ENCODE assay signal across 1 cellular context in genomic region chr4:143335979-143336827, GRCh38.
TF ChIP-seq lines count a peak whose summit lies in the region.

No MANE protein-coding gene starts in this region.

TF ChIP-seq in HepG2, 621 proteins besides CTCF, POLR2A, EP300 and RAD21 (continued from another document and continues in another):
- TF ChIP-seq HES4 (CRISPR knock-in tag; IDR thresholded peaks at IDR 0.05; ENCODE audit: borderline replicate concordance), result no peak
- peak; percentile 55; the same call in 1 of the 2 replicates for TF ChIP-seq FOXC1 (CRISPR knock-in tag; IDR thresholded peaks at IDR 0.05; ENCODE audit: borderline replicate concordance)
- no peak for TF ChIP-seq MEF2D (CRISPR knock-in tag; IDR thresholded peaks at IDR 0.05)
- peak; percentile 59; the same call in 1 of the 2 replicates for TF ChIP-seq SIN3A (IDR thresholded peaks at IDR 0.05; ENCODE audit: borderline replicate concordance, low read depth, low read length)
- no peak for TF ChIP-seq ZNF101 (CRISPR knock-in tag; IDR thresholded peaks at IDR 0.05; ENCODE audit: borderline replicate concordance, low read depth)
- no peak for TF ChIP-seq HNRNPUL1 (IDR thresholded peaks at IDR 0.05; ENCODE audit: low read depth, low read length)
- no peak for TF ChIP-seq ZNF282 (IDR thresholded peaks at IDR 0.05; ENCODE audit: partially characterized antibody)
- no peak for TF ChIP-seq BCLAF1 (IDR thresholded peaks at IDR 0.05)
- TF ChIP-seq, protein P1, sequence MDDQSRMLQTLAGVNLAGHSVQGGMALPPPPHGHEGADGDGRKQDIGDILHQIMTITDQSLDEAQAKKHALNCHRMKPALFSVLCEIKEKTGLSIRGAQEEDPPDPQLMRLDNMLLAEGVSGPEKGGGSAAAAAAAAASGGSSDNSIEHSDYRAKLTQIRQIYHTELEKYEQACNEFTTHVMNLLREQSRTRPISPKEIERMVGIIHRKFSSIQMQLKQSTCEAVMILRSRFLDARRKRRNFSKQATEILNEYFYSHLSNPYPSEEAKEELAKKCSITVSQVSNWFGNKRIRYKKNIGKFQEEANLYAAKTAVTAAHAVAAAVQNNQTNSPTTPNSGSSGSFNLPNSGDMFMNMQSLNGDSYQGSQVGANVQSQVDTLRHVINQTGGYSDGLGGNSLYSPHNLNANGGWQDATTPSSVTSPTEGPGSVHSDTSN (CRISPR knock-in tag; IDR thresholded peaks at IDR 0.05; ENCODE audit: borderline replicate concordance), result no peak
- peak; percentile 9; the same call in 1 of the 2 replicates for TF ChIP-seq HNF4G (IDR thresholded peaks at IDR 0.05; ENCODE audit: borderline replicate concordance, low read depth, low read length)
- no peak for TF ChIP-seq HNF4G (CRISPR knock-in tag; IDR thresholded peaks at IDR 0.05; ENCODE audit: borderline replicate concordance, low read depth)
- peak; percentile 81 for TF ChIP-seq ZNF121 (CRISPR knock-in tag; IDR thresholded peaks at IDR 0.05)
- peak; percentile 49; the same call in 1 of the 2 replicates for TF ChIP-seq ZNF430 (CRISPR knock-in tag; IDR thresholded peaks at IDR 0.05)
- TF ChIP-seq HNRNPLL (IDR thresholded peaks at IDR 0.05; ENCODE audit: low read depth, low read length, poor library complexity, severe bottlenecking), result peak; percentile 65
- no peak; the same call in 1 of the 2 replicates for TF ChIP-seq ZNF160 (CRISPR knock-in tag; IDR thresholded peaks at IDR 0.05)
- TF ChIP-seq SAP130 (CRISPR knock-in tag; IDR thresholded peaks at IDR 0.05; ENCODE audit: low read depth), result peak; percentile 79
- TF ChIP-seq BATF2 (CRISPR knock-in tag; IDR thresholded peaks at IDR 0.05), result 0 out of 2 replicates have a peak, but pooled peaks have one; percentile 11
- TF ChIP-seq SMYD3 (CRISPR knock-in tag; IDR thresholded peaks at IDR 0.05), result no peak
- TF ChIP-seq GABPA (IDR thresholded peaks at IDR 0.05; ENCODE audit: low read depth, low read length), result peak; percentile 15; the same call in 1 of the 2 replicates
- TF ChIP-seq GABPA (CRISPR knock-in tag; IDR thresholded peaks at IDR 0.05; ENCODE audit: low read depth), result peak; percentile 69
- TF ChIP-seq, protein P2, sequence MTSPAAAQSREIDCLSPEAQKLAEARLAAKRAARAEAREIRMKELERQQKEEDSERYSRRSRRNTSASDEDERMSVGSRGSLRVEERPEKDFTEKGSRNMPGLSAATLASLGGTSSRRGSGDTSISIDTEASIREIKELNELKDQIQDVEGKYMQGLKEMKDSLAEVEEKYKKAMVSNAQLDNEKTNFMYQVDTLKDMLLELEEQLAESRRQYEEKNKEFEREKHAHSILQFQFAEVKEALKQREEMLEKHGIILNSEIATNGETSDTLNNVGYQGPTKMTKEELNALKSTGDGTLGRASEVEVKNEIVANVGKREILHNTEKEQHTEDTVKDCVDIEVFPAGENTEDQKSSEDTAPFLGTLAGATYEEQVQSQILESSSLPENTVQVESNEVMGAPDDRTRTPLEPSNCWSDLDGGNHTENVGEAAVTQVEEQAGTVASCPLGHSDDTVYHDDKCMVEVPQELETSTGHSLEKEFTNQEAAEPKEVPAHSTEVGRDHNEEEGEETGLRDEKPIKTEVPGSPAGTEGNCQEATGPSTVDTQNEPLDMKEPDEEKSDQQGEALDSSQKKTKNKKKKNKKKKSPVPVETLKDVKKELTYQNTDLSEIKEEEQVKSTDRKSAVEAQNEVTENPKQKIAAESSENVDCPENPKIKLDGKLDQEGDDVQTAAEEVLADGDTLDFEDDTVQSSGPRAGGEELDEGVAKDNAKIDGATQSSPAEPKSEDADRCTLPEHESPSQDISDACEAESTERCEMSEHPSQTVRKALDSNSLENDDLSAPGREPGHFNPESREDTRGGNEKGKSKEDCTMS (CRISPR knock-in tag; conservative IDR thresholded peaks at IDR 0.05), result no peak
- TF ChIP-seq SOX5 (CRISPR knock-in tag; IDR thresholded peaks at IDR 0.05; ENCODE audit: borderline replicate concordance), result peak; percentile 24; the same call in 1 of the 2 replicates
- no peak for TF ChIP-seq ZNF629 (CRISPR knock-in tag; conservative IDR thresholded peaks at IDR 0.05)
- TF ChIP-seq, protein P3, sequence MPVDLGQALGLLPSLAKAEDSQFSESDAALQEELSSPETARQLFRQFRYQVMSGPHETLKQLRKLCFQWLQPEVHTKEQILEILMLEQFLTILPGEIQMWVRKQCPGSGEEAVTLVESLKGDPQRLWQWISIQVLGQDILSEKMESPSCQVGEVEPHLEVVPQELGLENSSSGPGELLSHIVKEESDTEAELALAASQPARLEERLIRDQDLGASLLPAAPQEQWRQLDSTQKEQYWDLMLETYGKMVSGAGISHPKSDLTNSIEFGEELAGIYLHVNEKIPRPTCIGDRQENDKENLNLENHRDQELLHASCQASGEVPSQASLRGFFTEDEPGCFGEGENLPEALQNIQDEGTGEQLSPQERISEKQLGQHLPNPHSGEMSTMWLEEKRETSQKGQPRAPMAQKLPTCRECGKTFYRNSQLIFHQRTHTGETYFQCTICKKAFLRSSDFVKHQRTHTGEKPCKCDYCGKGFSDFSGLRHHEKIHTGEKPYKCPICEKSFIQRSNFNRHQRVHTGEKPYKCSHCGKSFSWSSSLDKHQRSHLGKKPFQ (CRISPR knock-in tag; IDR thresholded peaks at IDR 0.05; ENCODE audit: insufficient replicate concordance), result no peak
- peak; percentile 63; the same call in 1 of the 2 replicates for TF ChIP-seq KMT2A (CRISPR knock-in tag; IDR thresholded peaks at IDR 0.05)
- peak; percentile 34 for TF ChIP-seq PCBP2 (optimal IDR thresholded peaks at IDR 0.05; ENCODE audit: low read depth, low read length, poor library complexity, severe bottlenecking)
- peak; percentile 39; the same call in 1 of the 2 replicates for TF ChIP-seq ZSCAN9 (CRISPR knock-in tag; IDR thresholded peaks at IDR 0.05; ENCODE audit: borderline replicate concordance)
- 0 out of 2 replicates have a peak, but pooled peaks have one; percentile 66 for TF ChIP-seq ZNF589 (CRISPR knock-in tag; conservative IDR thresholded peaks at IDR 0.05)
- no peak for TF ChIP-seq ZNF552 (CRISPR knock-in tag; IDR thresholded peaks at IDR 0.05; ENCODE audit: borderline replicate concordance)
- TF ChIP-seq ZNF335 (CRISPR knock-in tag; IDR thresholded peaks at IDR 0.05), result peak; percentile 75
- TF ChIP-seq ARNTL (CRISPR knock-in tag; IDR thresholded peaks at IDR 0.05), result peak; percentile 51; the same call in 1 of the 2 replicates
- peak; percentile 25; the same call in 1 of the 2 replicates for TF ChIP-seq NFYC (CRISPR knock-in tag; IDR thresholded peaks at IDR 0.05)
- TF ChIP-seq, protein P4, sequence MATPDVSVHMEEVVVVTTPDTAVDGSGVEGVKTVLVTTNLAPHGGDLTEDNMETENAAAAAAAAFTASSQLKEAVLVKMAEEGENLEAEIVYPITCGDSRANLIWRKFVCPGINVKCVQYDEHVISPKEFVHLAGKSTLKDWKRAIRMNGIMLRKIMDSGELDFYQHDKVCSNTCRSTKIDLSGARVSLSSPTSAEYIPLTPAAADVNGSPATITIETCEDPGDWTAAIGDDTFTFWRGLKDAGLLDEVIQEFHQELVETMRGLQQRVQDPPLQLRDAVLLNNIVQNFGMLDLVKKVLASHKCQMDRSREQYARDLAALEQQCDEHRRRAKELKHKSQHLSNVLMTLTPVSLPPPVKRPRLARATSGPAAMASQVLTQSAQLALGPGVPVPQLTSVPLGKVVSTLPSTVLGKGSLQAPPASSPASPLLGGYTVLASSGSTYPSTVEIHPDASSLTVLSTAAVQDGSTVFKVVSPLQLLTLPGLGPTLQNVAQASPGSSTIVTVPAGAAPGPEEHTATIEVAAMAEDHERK (CRISPR knock-in tag; IDR thresholded peaks at IDR 0.05; ENCODE audit: low read depth), result 0 out of 2 replicates have a peak, but pooled peaks have one; percentile 18
- peak; percentile 40; the same call in 1 of the 2 replicates for TF ChIP-seq ZNF33A (CRISPR knock-in tag; IDR thresholded peaks at IDR 0.05; ENCODE audit: borderline replicate concordance)
- peak; percentile 28; the same call in 1 of the 2 replicates for TF ChIP-seq TFDP2 (CRISPR knock-in tag; IDR thresholded peaks at IDR 0.05)
- no peak for TF ChIP-seq SOX13 (IDR thresholded peaks at IDR 0.05)
- TF ChIP-seq SOX13 (CRISPR knock-in tag; conservative IDR thresholded peaks at IDR 0.05 in 1 of 2, IDR thresholded peaks at IDR 0.05 in 1 of 2), result no peak
- TF ChIP-seq THAP7 (CRISPR knock-in tag; IDR thresholded peaks at IDR 0.05), result peak; percentile 84; the same call in 1 of the 2 replicates
- peak; percentile 29; the same call in 1 of the 2 replicates for TF ChIP-seq MYC (CRISPR knock-in tag; IDR thresholded peaks at IDR 0.05; ENCODE audit: borderline replicate concordance)
- TF ChIP-seq ZNF687 (CRISPR knock-in tag; IDR thresholded peaks at IDR 0.05), result peak; percentile 75
